Comparison of ENCODE assay signal across 5 cellular contexts in genomic region chr2:166249318-166249717, GRCh38.
"Had no signal": no experiment of that assay in that cellular context is flagged by ENCODE, and none has a peak within 500 bp of the region (broad histone marks: within the 10 kb centered on the region; RNA-seq: fewer than 3 reads in every experiment).

No MANE protein-coding gene starts in this region.

- H3K27ac ChIP-seq: HL-60 had no signal

- DNase-seq: IMR-90, KBM-7 had no signal

- H3K4me3 ChIP-seq: K562 had no signal

- ATAC-seq: HepG2, K562 had no signal
